11 cellular contexts compared by ENCODE assay signal in the genomic region with DNA sequence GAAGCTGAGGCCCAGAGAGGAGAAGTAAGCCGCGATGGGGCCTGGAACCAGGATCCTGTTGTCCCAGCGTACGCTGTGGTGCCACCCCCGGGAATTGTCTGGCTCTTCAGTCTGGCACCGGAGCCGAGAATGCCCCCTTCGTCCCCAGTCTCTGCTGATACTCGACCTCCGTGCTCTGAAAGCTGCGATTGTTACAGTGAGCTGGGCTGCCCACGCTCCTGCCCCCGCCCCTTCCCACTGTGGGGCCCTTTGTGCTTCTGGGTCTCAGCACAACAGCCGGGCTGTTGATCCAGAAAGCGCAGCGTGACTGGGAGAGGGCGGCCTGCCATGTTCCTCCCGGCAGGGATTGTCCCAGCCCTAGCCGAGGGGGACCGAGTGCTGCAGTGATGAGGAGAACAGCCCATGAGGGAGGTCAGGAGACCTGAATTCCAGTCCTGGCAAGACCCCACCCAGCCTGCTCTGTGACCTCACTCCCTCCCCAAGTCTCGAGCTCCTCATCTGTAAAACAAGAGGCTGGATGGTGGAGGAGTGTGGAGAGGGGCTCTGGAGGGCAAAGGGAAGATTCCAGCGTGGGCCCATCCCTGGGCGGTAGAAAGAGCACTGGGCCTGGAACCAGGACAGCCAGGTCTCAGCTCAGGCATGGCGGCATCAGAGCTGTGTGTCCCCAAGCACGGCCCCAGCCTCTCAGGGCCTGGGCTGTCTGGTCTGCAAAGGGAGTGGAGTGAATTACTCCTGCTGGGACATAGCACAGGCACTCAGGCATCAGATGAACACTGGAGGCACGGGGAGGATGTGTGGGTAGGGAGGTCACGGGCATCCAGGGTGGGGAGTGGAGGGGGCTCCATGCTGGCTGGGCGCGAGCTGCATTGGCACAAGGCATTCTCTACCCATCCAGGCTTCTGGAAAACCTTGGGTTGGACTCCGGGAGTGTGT. TPM values are rescaled to one million over a fixed set of nuclear protein-coding genes. Genes with fewer than 3 reads are reported as not detected.
DNase-seq lines count a peak whose midpoint lies in the region; ATAC-seq lines count a peak whose summit lies in the region.
"Had no signal": no experiment of that assay in that cellular context is flagged by ENCODE, and none has a peak within 500 bp of the region (broad histone marks: within the 10 kb centered on the region; RNA-seq: fewer than 3 reads in every experiment).

No MANE protein-coding gene starts in this region.

- H3K36me3 ChIP-seq in neuronal stem cell (replicated peaks in 1 of 2; ENCODE audit: control insufficient read depth in 2 of 2, insufficient read depth in 2 of 2, low read length in 2 of 2) = no peaks in the 10 kb centered on the region

- H3K9ac ChIP-seq in neuronal stem cell (ENCODE audit: low read depth, low read length, poor library complexity) = peak overlapping the region; percentile 38

- WGBS in neuronal stem cell (ENCODE audit: extremely low coverage in 2 of 2, insufficient read length in 2 of 2, insufficient replicate concordance in 1 of 2), 2 donors = no CpG with 5 or more reads among the region's 30 CpGs

- no peak overlapping the region for H3K4ac ChIP-seq in neuronal stem cell (ENCODE audit: low read length)

- peak overlapping the region; percentile 59 for H2BK12ac ChIP-seq in neuronal stem cell (ENCODE audit: low read length)

- DNase-seq in amygdala (lab: John Stamatoyannopoulos, UW) (peak; percentile 45 to 98 (median 91)), globus pallidus (ENCODE audit: low spot score) (peak; percentile 99), neuronal stem cell (ENCODE audit: low spot score) (no peak)
- DNase-seq: activated CD8-positive, alpha-beta memory T cell treated with anti-CD3 and anti-CD28 coated beads for 24 hours; CD4-positive, alpha-beta memory T cell; NCI-H69 had no signal

- peaks cover 0 to 18% (median 2%) of the 10 kb centered on the region in 3 experiments for H3K27me3 ChIP-seq in neuronal stem cell (ENCODE audit: control insufficient read depth in 3 of 3, insufficient read depth in 3 of 3, low read depth in 1 of 3, low read length in 3 of 3)

- H2AFZ ChIP-seq in neuronal stem cell (ENCODE audit: low read length) = peak overlapping the region; percentile 78

- no peak overlapping the region for H3K14ac ChIP-seq in neuronal stem cell (ENCODE audit: low read length)

- no peak overlapping the region for H2BK5ac ChIP-seq in neuronal stem cell (ENCODE audit: low read length)

- ATAC-seq in HG03442 (IDR thresholded peaks at IDR 0.05; ENCODE audit: unreplicated experiment) = no peak
- ATAC-seq in HG02678 (IDR thresholded peaks at IDR 0.05; ENCODE audit: unreplicated experiment) = no peak
- no peak for ATAC-seq in HG03521 (IDR thresholded peaks at IDR 0.05; ENCODE audit: unreplicated experiment)
- ATAC-seq: stimulated activated memory B cell treated with anti-CD40 and anti-IgM and Interleukin-4, amounts not matched to agents 10 μg/mL and 1 μg/mL and 100 μg/mL, for 72 hours had no signal

- peak overlapping the region; percentile 52 for H4K8ac ChIP-seq in neuronal stem cell (ENCODE audit: low read depth, low read length)

- peak overlapping the region; percentile 57 for H3K23ac ChIP-seq in neuronal stem cell (ENCODE audit: low read depth, low read length, poor library complexity)

- H3K27ac ChIP-seq in neuronal stem cell (replicated peaks; ENCODE audit: low read length) (no peak overlapping the region), temporal lobe (ENCODE audit: low read depth, low read length) (peak overlapping the region; percentile 100)

- H2AK5ac ChIP-seq in neuronal stem cell (ENCODE audit: low read depth, low read length) = peak overlapping the region; percentile 23

- peaks cover 0 to under 1% of the 10 kb centered on the region in 2 donors for H3K9me3 ChIP-seq in neuronal stem cell (replicated peaks in 1 of 2; ENCODE audit: control insufficient read depth in 2 of 2, insufficient read depth in 1 of 2, low read depth in 1 of 2, low read length in 2 of 2)

- H3K79me1 ChIP-seq in neuronal stem cell (ENCODE audit: low read depth, low read length) = peaks cover 4% of the 10 kb centered on the region

- no peak overlapping the region for H3K4me3 ChIP-seq in neuronal stem cell (ENCODE audit: low read length in 2 of 2)

- H2BK15ac ChIP-seq in neuronal stem cell (ENCODE audit: low read length) = no peak overlapping the region

- no peak overlapping the region for H2BK120ac ChIP-seq in neuronal stem cell (ENCODE audit: low read depth, low read length)

- H3K18ac ChIP-seq in neuronal stem cell (ENCODE audit: low read length) = peak overlapping the region; percentile 72

- no peak overlapping the region for H4K91ac ChIP-seq in neuronal stem cell (ENCODE audit: low read depth, low read length, poor library complexity)

- H3K4me1 ChIP-seq in neuronal stem cell (ENCODE audit: control insufficient read depth in 2 of 2, insufficient read depth in 1 of 2, low read depth in 1 of 2, low read length in 2 of 2) = peaks cover 0 to 18% of the 10 kb centered on the region in 2 donors

- no peak overlapping the region for H3K4me2 ChIP-seq in neuronal stem cell (ENCODE audit: insufficient read depth, low read length, poor library complexity, severe bottlenecking)

RNA-seq across cellular contexts. Expression of gene TSPAN15, which starts 43.6 kb away (rescaled TPM):
- 10.5 TPM for polyA plus RNA-seq in neuronal stem cell (2013, experiment 1 of 2)
- 10.6 TPM for polyA plus RNA-seq in neuronal stem cell (2013, experiment 2 of 2)
- total RNA-seq in temporal lobe = 3.7 TPM
